In the genomic region with DNA sequence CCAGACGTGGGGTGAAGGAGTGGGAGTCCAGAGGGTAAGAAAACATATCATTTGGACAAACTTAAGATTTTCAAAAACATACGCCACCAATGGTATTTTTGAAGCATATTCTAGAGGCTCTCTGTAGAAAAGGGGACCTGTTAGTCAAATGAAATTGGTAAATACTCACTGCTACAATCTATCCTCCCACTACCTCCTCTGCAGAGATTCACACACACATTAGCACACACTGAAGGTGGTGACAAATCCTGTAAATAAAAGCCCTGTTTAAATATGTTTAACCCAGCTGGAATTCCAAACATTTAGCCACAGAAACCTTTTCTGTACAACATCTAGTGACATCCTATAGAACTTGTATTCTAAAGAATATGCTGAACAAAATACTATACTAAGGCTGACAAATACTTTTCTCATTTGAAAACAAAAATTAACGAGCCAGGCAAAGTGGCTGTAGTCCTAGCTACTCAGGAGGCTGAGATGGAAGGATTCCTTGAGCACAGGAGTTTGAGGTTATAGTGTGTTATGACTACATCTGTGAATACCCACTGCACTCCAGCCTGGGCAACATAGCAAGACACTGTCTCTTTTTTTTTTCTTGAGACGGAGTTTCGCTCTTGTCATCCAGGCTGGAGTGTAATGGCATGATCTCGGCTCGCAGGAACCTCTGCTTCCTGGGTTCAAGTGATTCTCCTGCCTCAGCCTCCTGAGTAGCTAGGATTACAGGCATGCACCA, we compare ENCODE assay signal across 20 cellular contexts. TPM values are rescaled to one million over a fixed set of nuclear protein-coding genes. Genes with fewer than 3 reads are reported as not detected.
"Had no signal": no experiment of that assay in that cellular context is flagged by ENCODE, and none has a peak within 500 bp of the region (broad histone marks: within the 10 kb centered on the region; RNA-seq: fewer than 3 reads in every experiment).

No MANE protein-coding gene starts in this region.

- DNase-seq: activated CD4-positive, alpha-beta T cell treated with anti-CD3 and anti-CD28 coated beads, Interleukin-2, amount 10 ng/mL, durations not matched to agents 24 days and 14 days; activated CD8-positive, alpha-beta memory T cell treated with anti-CD3 and anti-CD28 coated beads for 24 hours; activated naive CD4-positive, alpha-beta T cell treated with Interleukin-2 at 50 U/mL for 16 hours; activated naive CD8-positive, alpha-beta T cell treated with anti-CD3 and anti-CD28 coated beads, Interleukin-2, amount 50 U/mL, for 24 hours; central memory CD4-positive, alpha-beta T cell; effector memory CD8-positive, alpha-beta T cell; erythroblast; immature natural killer cell; left cardiac atrium; naive thymus-derived CD4-positive, alpha-beta T cell; stimulated activated CD4-positive, alpha-beta T cell treated with anti-CD3 and anti-CD28 coated beads, Interleukin-2, amount 100 ng/mL, for 48 hours; stimulated activated naive CD4-positive, alpha-beta T cell treated with Interleukin-2 at 50 U/mL for 16 hours had no signal

- H3K4me3 Mint-ChIP-seq: activated CD4-positive, alpha-beta T cell treated with anti-CD3 and anti-CD28 coated beads, Interleukin-2, amount 10 ng/mL, durations not matched to agents 24 days and 14 days; activated naive CD8-positive, alpha-beta T cell treated with anti-CD3 and anti-CD28 coated beads, Interleukin-2, amount 50 U/mL, for 24 hours; effector memory CD8-positive, alpha-beta T cell; immature natural killer cell; naive thymus-derived CD4-positive, alpha-beta T cell; T-helper 1 cell treated with Interleukin-12 subunit alpha and Interleukin-12 subunit beta and Interleukin-4 antibody, amounts not matched to agents 30 μg/mL and 1 μg/mL, for 36 hours; WTC11 had no signal

- H3K4me1 ChIP-seq: prostate gland had no signal

- H3K9me3 ChIP-seq: neutrophil, prostate gland had no signal

- H3K27ac Mint-ChIP-seq: activated CD4-positive, alpha-beta T cell treated with anti-CD3 and anti-CD28 coated beads, Interleukin-2, amount 10 ng/mL, durations not matched to agents 24 days and 14 days; activated naive CD8-positive, alpha-beta T cell treated with anti-CD3 and anti-CD28 coated beads, Interleukin-2, amount 50 U/mL, for 24 hours; immature natural killer cell; naive thymus-derived CD4-positive, alpha-beta T cell; T-helper 1 cell treated with Interleukin-12 subunit alpha and Interleukin-12 subunit beta and Interleukin-4 antibody, amounts not matched to agents 30 μg/mL and 1 μg/mL, for 36 hours; WTC11 had no signal

- H3K36me3 ChIP-seq: prostate gland had no signal

- H3K4me3 ChIP-seq: prostate gland had no signal

- ATAC-seq: activated naive CD8-positive, alpha-beta T cell treated with anti-CD3 and anti-CD28 coated beads, Interleukin-2, amount 50 U/mL, for 24 hours; effector memory CD8-positive, alpha-beta T cell; left cardiac atrium; naive thymus-derived CD4-positive, alpha-beta T cell; sciatic nerve; WTC11 had no signal

- H3K27ac ChIP-seq: neutrophil, prostate gland had no signal

- H3K27me3 ChIP-seq: neutrophil had no signal

- H3K27me3 Mint-ChIP-seq: activated CD4-positive, alpha-beta T cell treated with anti-CD3 and anti-CD28 coated beads, Interleukin-2, amount 10 ng/mL, durations not matched to agents 24 days and 14 days; activated naive CD8-positive, alpha-beta T cell treated with anti-CD3 and anti-CD28 coated beads, Interleukin-2, amount 50 U/mL, for 24 hours; effector memory CD8-positive, alpha-beta T cell; naive thymus-derived CD4-positive, alpha-beta T cell had no signal

- H3K9me3 Mint-ChIP-seq: activated CD4-positive, alpha-beta T cell treated with anti-CD3 and anti-CD28 coated beads, Interleukin-2, amount 10 ng/mL, durations not matched to agents 24 days and 14 days; activated naive CD8-positive, alpha-beta T cell treated with anti-CD3 and anti-CD28 coated beads, Interleukin-2, amount 50 U/mL, for 24 hours; effector memory CD8-positive, alpha-beta T cell; immature natural killer cell; naive thymus-derived CD4-positive, alpha-beta T cell; T-helper 1 cell treated with Interleukin-12 subunit alpha and Interleukin-12 subunit beta and Interleukin-4 antibody, amounts not matched to agents 30 μg/mL and 1 μg/mL, for 36 hours; WTC11 had no signal

- H3K4me1 Mint-ChIP-seq: activated CD4-positive, alpha-beta T cell treated with anti-CD3 and anti-CD28 coated beads, Interleukin-2, amount 10 ng/mL, durations not matched to agents 24 days and 14 days; activated naive CD8-positive, alpha-beta T cell treated with anti-CD3 and anti-CD28 coated beads, Interleukin-2, amount 50 U/mL, for 24 hours; immature natural killer cell; naive thymus-derived CD4-positive, alpha-beta T cell; WTC11 had no signal

RNA-seq across cellular contexts. Expression of a gene that starts 51.5 kb away (rescaled TPM):
- total RNA-seq: activated CD4-positive, alpha-beta T cell treated with anti-CD3 and anti-CD28 coated beads, Interleukin-2, amount 10 ng/mL, durations not matched to agents 24 days and 14 days; lung microvascular endothelial cell; mononuclear cell; naive thymus-derived CD4-positive, alpha-beta T cell; WTC11 had no signal
- polyA plus RNA-seq: immature natural killer cell; naive thymus-derived CD4-positive, alpha-beta T cell had no signal

RNA-seq across cellular contexts. Expression of a gene that starts 56.4 kb away (rescaled TPM):
- total RNA-seq: activated CD4-positive, alpha-beta T cell treated with anti-CD3 and anti-CD28 coated beads, Interleukin-2, amount 10 ng/mL, durations not matched to agents 24 days and 14 days; prostate gland; ureter; WTC11 had no signal
- polyA plus RNA-seq: immature natural killer cell; naive thymus-derived CD4-positive, alpha-beta T cell had no signal
